ENCODE assay signal across 26 cellular contexts in genomic region chr13:100451923-100452322, GRCh38.
"Had no signal": no experiment of that assay in that cellular context is flagged by ENCODE, and none has a peak within 500 bp of the region (broad histone marks: within the 10 kb centered on the region; RNA-seq: fewer than 3 reads in every experiment).

No MANE protein-coding gene starts in this region.

- H3K9me3 ChIP-seq: colonic mucosa, gastrocnemius medialis, left ventricle myocardium inferior, mucosa of descending colon, thoracic aorta, uterus had no signal

- DNase-seq: activated CD4-positive, alpha-beta T cell treated with anti-CD3 and anti-CD28 coated beads for 4 hours; activated CD4-positive, alpha-beta T cell treated with anti-CD3 and anti-CD28 coated beads, Interleukin-2, amount 50 U/mL, for 48 hours; activated CD8-positive, alpha-beta memory T cell treated with anti-CD3 and anti-CD28 coated beads, Interleukin-2, amount 50 U/mL, for 48 hours; activated naive CD4-positive, alpha-beta T cell treated with anti-CD3 and anti-CD28 coated beads for 36 hours; activated T-cell treated with anti-CD3 and anti-CD28 coated beads, Interleukin-2, amount 50 U/mL, for 24 hours; amygdala; cerebellar nuclear complex; colonic mucosa; effector CD8-positive, alpha-beta T cell; erythroblast; gastrocnemius medialis; glutamatergic neuron; left ventricle myocardium inferior; mucosa of descending colon; right cardiac atrium; stimulated activated CD4-positive, alpha-beta T cell treated with anti-CD3 and anti-CD28 coated beads, Interleukin-15, amount 100 ng/mL, for 24 hours; stimulated activated CD4-positive, alpha-beta T cell treated with anti-CD3 and anti-CD28 coated beads, Interleukin-2, amount 100 ng/mL, for 24 hours; stimulated activated naive CD4-positive, alpha-beta T cell; T-cell; trophoblast cell; uterus had no signal

- H3K27ac ChIP-seq: colonic mucosa, gastrocnemius medialis, left ventricle myocardium inferior, thoracic aorta, uterus, VCaP had no signal

- H3K4me1 ChIP-seq: colonic mucosa, gastrocnemius medialis, left ventricle myocardium inferior, uterus had no signal

- H3K27ac Mint-ChIP-seq: activated naive CD4-positive, alpha-beta T cell treated with anti-CD3 and anti-CD28 coated beads for 36 hours; T-cell had no signal

- H3K27me3 ChIP-seq: colonic mucosa, gastrocnemius medialis, uterus had no signal

- H3K9me3 Mint-ChIP-seq: activated naive CD4-positive, alpha-beta T cell treated with anti-CD3 and anti-CD28 coated beads for 36 hours; activated T-cell treated with anti-CD3 and anti-CD28 coated beads, Interleukin-2, amount 50 U/mL, for 24 hours; T-cell had no signal

- FAIRE-seq: bronchial epithelial cell, islet of Langerhans had no signal

- H3K4me3 ChIP-seq: colonic mucosa, gastrocnemius medialis, left ventricle myocardium inferior, lung, mucosa of descending colon, thoracic aorta, uterus had no signal

- ATAC-seq: gastrocnemius medialis, mucosa of descending colon, right cardiac atrium, T-cell had no signal

- H3K36me3 ChIP-seq: colonic mucosa, thoracic aorta, uterus had no signal

- H3K27me3 Mint-ChIP-seq: activated T-cell treated with anti-CD3 and anti-CD28 coated beads, Interleukin-2, amount 50 U/mL, for 24 hours had no signal

- H3K4me3 Mint-ChIP-seq: activated naive CD4-positive, alpha-beta T cell treated with anti-CD3 and anti-CD28 coated beads for 36 hours; activated T-cell treated with anti-CD3 and anti-CD28 coated beads, Interleukin-2, amount 50 U/mL, for 24 hours; T-cell had no signal
